Comparison of ENCODE assay signal across 27 cellular contexts in genomic region chr11:5288108-5288911, GRCh38. TPM values are rescaled to one million over a fixed set of nuclear protein-coding genes. Genes with fewer than 3 reads are reported as not detected.
DNase-seq lines count a peak whose midpoint lies in the region; ATAC-seq and TF ChIP-seq lines count a peak whose summit lies in the region.
"Had no signal": no experiment of that assay in that cellular context is flagged by ENCODE, and none has a peak within 500 bp of the region (broad histone marks: within the 10 kb centered on the region; RNA-seq: fewer than 3 reads in every experiment).

No MANE protein-coding gene starts in this region.

- DNase-seq in AG04450 (ENCODE audit: low read depth, low spot score): peak; percentile 41
- peak; percentile 30 for DNase-seq in MG63
- peak; percentile 44 for DNase-seq in amniotic epithelial cell (ENCODE audit: low read depth)
- peak; percentile 43 for DNase-seq in fibroblast of the aortic adventitia (ENCODE audit: low read depth)
- no peak for DNase-seq in DMS53 (lab: John Stamatoyannopoulos, UW)
- no peak for DNase-seq in NCI-H524 (lab: John Stamatoyannopoulos, UW)
- DNase-seq in stimulated activated CD4-positive, alpha-beta T cell treated with anti-CD3 and anti-CD28 coated beads, Interleukin-12 subunit alpha, Interleukin-12 subunit beta, amount 100 ng/mL, for 4 hours: no peak
- DNase-seq: activated B cell treated with CpG ODN at 0.5 μM for 24 hours; activated CD8-positive, alpha-beta T cell treated with anti-CD3 and anti-CD28 coated beads, Interleukin-2, amount 10 ng/mL, durations not matched to agents 7 days and 5 days; activated naive CD4-positive, alpha-beta T cell treated with Interleukin-2 at 50 U/mL for 16 hours; activated T-cell treated with anti-CD3 and anti-CD28 coated beads, Interleukin-2, amount 50 U/mL, for 1 hour; aorta; effector CD8-positive, alpha-beta T cell; hypothalamus; KBM-7; kidney; MV-4-11; naive B cell; NCI-H1694 treated with DMSO at 0.1 percent for 48 hours; right cardiac atrium had no signal

- POLR2A ChIA-PET in AG04450 (lab: Yijun Ruan, JAX): interaction anchor here (0.6 to 0.9 kb wide), 3 partner anchors 76 to 809 kb away, joined by 3 to 5 read pairs (median 4); no protein-coding TSS in a partner anchor

- ATAC-seq in HG03097 (IDR thresholded peaks at IDR 0.05; ENCODE audit: low FRiP score, unreplicated experiment): no peak
- ATAC-seq: activated CD8-positive, alpha-beta T cell treated with anti-CD3 and anti-CD28 coated beads, Interleukin-2, amount 10 ng/mL, durations not matched to agents 7 days and 5 days; GM23338; right cardiac atrium had no signal

- no peaks in the 10 kb centered on the region for H3K36me3 ChIP-seq in MG63
- H3K36me3 ChIP-seq: suprapubic skin had no signal

- H3K9me3 ChIP-seq in AG04450 (ENCODE audit: control insufficient read depth, insufficient read depth, low read length): no peaks in the 10 kb centered on the region
- no peaks in the 10 kb centered on the region for H3K9me3 ChIP-seq in MG63
- H3K9me3 ChIP-seq: suprapubic skin had no signal

- H3K27me3 ChIP-seq in AG04450 (ENCODE audit: control insufficient read depth, insufficient read depth, low read length): no peaks in the 10 kb centered on the region
- no peaks in the 10 kb centered on the region for H3K27me3 ChIP-seq in MG63
- H3K27me3 ChIP-seq: suprapubic skin had no signal

- no peak overlapping the region for H3K27ac ChIP-seq in AG04450 (ENCODE audit: low read depth, low read length)
- H3K27ac ChIP-seq: C4-2B, suprapubic skin had no signal

- CTCF ChIA-PET in AG04450 (lab: Charles Lee): interaction anchor here (0.6 to 1.0 kb wide), 2 partner anchors 84 to 1328 kb away, joined by 3 read pairs; no protein-coding TSS in a partner anchor

- no peak for TF ChIP-seq CTCF in AG04450 (IDR thresholded peaks at IDR 0.05; ENCODE audit: low read depth, low read length)
- TF ChIP-seq CTCF in fibroblast of the aortic adventitia (IDR thresholded peaks at IDR 0.05; ENCODE audit: insufficient read depth, low read length): no peak

- no peak overlapping the region for H3K4me3 ChIP-seq in AG04450 (ENCODE audit: low read depth, low read length)
- H3K4me3 ChIP-seq in MG63: no peak overlapping the region
- no peak overlapping the region for H3K4me3 ChIP-seq in fibroblast of the aortic adventitia (ENCODE audit: low read depth, low read length)
- H3K4me3 ChIP-seq: GM23338, suprapubic skin had no signal

RNA-seq across cellular contexts. Expression of gene OR51B4, which starts 13.4 kb away (rescaled TPM):
- polyA plus RNA-seq in AG04450 (2011; rRNA removed): 0.67 and 0.82 TPM in 2 replicates
- polyA minus RNA-seq in AG04450 (2011; rRNA and poly(A)+ RNA removed): 0.74 and 1.4 TPM in 2 replicates
- not detected in 2 replicates for total RNA-seq in MG63 (2014; rRNA removed; shearing (Covaris generic); ENCODE audit: low replicate concordance)
- total RNA-seq in fibroblast of the aortic adventitia (ENCODE audit: low replicate concordance): 0.18 TPM in 1 of 2 replicates, not detected in the other
- total RNA-seq: activated B cell treated with CpG ODN at 0.5 μM for 24 hours; activated CD8-positive, alpha-beta T cell treated with anti-CD3 and anti-CD28 coated beads, Interleukin-2, amount 10 ng/mL, durations not matched to agents 7 days and 5 days; aorta; GM23338; kidney; lung microvascular endothelial cell; omental fat pad; right cardiac atrium; suprapubic skin; T-helper 1 cell treated with Interleukin-12 subunit alpha and Interleukin-12 subunit beta and Interleukin-4 antibody, amounts not matched to agents 30 ng/mL and 1 ng/mL, for 36 hours had no signal
- polyA plus RNA-seq: aorta, GM23338, right cardiac atrium had no signal

RNA-seq across cellular contexts. Expression of gene HBE1, which starts 18.6 kb away (rescaled TPM):
- 8.3 TPM in 2 replicates for polyA plus RNA-seq in AG04450 (2011; rRNA removed)
- 1.00 and 2.3 TPM in 2 replicates for polyA minus RNA-seq in AG04450 (2011; rRNA and poly(A)+ RNA removed)
- total RNA-seq in MG63 (2014; rRNA removed; shearing (Covaris generic); ENCODE audit: low replicate concordance): not detected in 2 replicates
- not detected in 2 replicates for total RNA-seq in fibroblast of the aortic adventitia (ENCODE audit: low replicate concordance)
- total RNA-seq: activated B cell treated with CpG ODN at 0.5 μM for 24 hours; activated CD8-positive, alpha-beta T cell treated with anti-CD3 and anti-CD28 coated beads, Interleukin-2, amount 10 ng/mL, durations not matched to agents 7 days and 5 days; aorta; GM23338; kidney; lung microvascular endothelial cell; omental fat pad; right cardiac atrium; T-helper 1 cell treated with Interleukin-12 subunit alpha and Interleukin-12 subunit beta and Interleukin-4 antibody, amounts not matched to agents 30 ng/mL and 1 ng/mL, for 36 hours had no signal
- polyA plus RNA-seq: aorta, GM23338 had no signal

RNA-seq across cellular contexts. Expression of gene HBG2, which starts 33.7 kb away (rescaled TPM):
- polyA plus RNA-seq in AG04450 (2011; rRNA removed): 2.0 and 2.2 TPM in 2 replicates
- polyA minus RNA-seq in AG04450 (2011; rRNA and poly(A)+ RNA removed): 0.56 and 1.1 TPM in 2 replicates
- not detected in 2 replicates for total RNA-seq in MG63 (2014; rRNA removed; shearing (Covaris generic); ENCODE audit: low replicate concordance)
- not detected in 2 replicates for total RNA-seq in fibroblast of the aortic adventitia (ENCODE audit: low replicate concordance)
- total RNA-seq: activated B cell treated with CpG ODN at 0.5 μM for 24 hours; activated CD8-positive, alpha-beta T cell treated with anti-CD3 and anti-CD28 coated beads, Interleukin-2, amount 10 ng/mL, durations not matched to agents 7 days and 5 days; GM23338; kidney; lung microvascular endothelial cell; suprapubic skin; T-helper 1 cell treated with Interleukin-12 subunit alpha and Interleukin-12 subunit beta and Interleukin-4 antibody, amounts not matched to agents 30 ng/mL and 1 ng/mL, for 36 hours had no signal
- polyA plus RNA-seq: GM23338 had no signal

RNA-seq across cellular contexts. Expression of gene OR51B2, which starts 35.8 kb away (rescaled TPM):
- polyA plus RNA-seq in AG04450 (2011; rRNA removed): not detected in 2 replicates
- polyA minus RNA-seq in AG04450 (2011; rRNA and poly(A)+ RNA removed): 0.92 and 1.2 TPM in 2 replicates
- total RNA-seq in MG63 (2014; rRNA removed; shearing (Covaris generic); ENCODE audit: low replicate concordance): not detected in 2 replicates
- not detected in 2 replicates for total RNA-seq in fibroblast of the aortic adventitia (ENCODE audit: low replicate concordance)
- total RNA-seq: activated B cell treated with CpG ODN at 0.5 μM for 24 hours; activated CD8-positive, alpha-beta T cell treated with anti-CD3 and anti-CD28 coated beads, Interleukin-2, amount 10 ng/mL, durations not matched to agents 7 days and 5 days; aorta; GM23338; kidney; lung microvascular endothelial cell; right cardiac atrium; suprapubic skin; T-helper 1 cell treated with Interleukin-12 subunit alpha and Interleukin-12 subunit beta and Interleukin-4 antibody, amounts not matched to agents 30 ng/mL and 1 ng/mL, for 36 hours had no signal
- polyA plus RNA-seq: aorta, GM23338, right cardiac atrium had no signal

RNA-seq across cellular contexts. Expression of gene HBG1, which starts 38.7 kb away (rescaled TPM):
- 0.41 and 0.45 TPM in 2 replicates for polyA plus RNA-seq in AG04450 (2011; rRNA removed)
- polyA minus RNA-seq in AG04450 (2011; rRNA and poly(A)+ RNA removed): 0.55 and 0.65 TPM in 2 replicates
- total RNA-seq in MG63 (2014; rRNA removed; shearing (Covaris generic); ENCODE audit: low replicate concordance): not detected in 2 replicates
- not detected in 2 replicates for total RNA-seq in fibroblast of the aortic adventitia (ENCODE audit: low replicate concordance)
- total RNA-seq: activated B cell treated with CpG ODN at 0.5 μM for 24 hours; activated CD8-positive, alpha-beta T cell treated with anti-CD3 and anti-CD28 coated beads, Interleukin-2, amount 10 ng/mL, durations not matched to agents 7 days and 5 days; aorta; GM23338; kidney; lung microvascular endothelial cell; omental fat pad; right cardiac atrium; suprapubic skin; T-helper 1 cell treated with Interleukin-12 subunit alpha and Interleukin-12 subunit beta and Interleukin-4 antibody, amounts not matched to agents 30 ng/mL and 1 ng/mL, for 36 hours had no signal
- polyA plus RNA-seq: aorta, GM23338, right cardiac atrium had no signal

Comparison
In these comparisons a context has a peak if more than half of its experiments do, and no peak if none do; other contexts are left out.
1. DNase-seq: peak in AG04450 (single experiment), MG63 (single experiment), amniotic epithelial cell (single experiment) and fibroblast of the aortic adventitia (single experiment); none in DMS53 (single experiment), NCI-H524 (0 of 2) and stimulated activated CD4-positive, alpha-beta T cell treated with anti-CD3 and anti-CD28 coated beads, Interleukin-12 subunit alpha, Interleukin-12 subunit beta, amount 100 ng/mL, for 4 hours (single experiment).